Comparison of ENCODE assay signal across 11 cellular contexts in genomic region chr11:35088226-35088625, GRCh38. TPM values are rescaled to one million over a fixed set of nuclear protein-coding genes. Genes with fewer than 3 reads are reported as not detected.
DNase-seq lines count a peak whose midpoint lies in the region; ATAC-seq and TF ChIP-seq lines count a peak whose summit lies in the region.
"Had no signal": no experiment of that assay in that cellular context is flagged by ENCODE, and none has a peak within 500 bp of the region (broad histone marks: within the 10 kb centered on the region; RNA-seq: fewer than 3 reads in every experiment).

No MANE protein-coding gene starts in this region.

- TF ChIP-seq CTCF in left lung (IDR thresholded peaks at IDR 0.05): no peak
- TF ChIP-seq CTCF in nephron progenitor cell (IDR thresholded peaks at IDR 0.05): no peak

- ATAC-seq in T-helper 17 cell: no peak
- no peak for ATAC-seq in left lung

- H3K27me3 ChIP-seq in left lung: no peaks in the 10 kb centered on the region

- H3K4me1 Mint-ChIP-seq in activated naive CD4-positive, alpha-beta T cell treated with anti-CD3 and anti-CD28 coated beads, Interleukin-2, amount 50 U/mL, for 24 hours: peaks cover 87% of the 10 kb centered on the region
- peaks cover 46% of the 10 kb centered on the region for H3K4me1 Mint-ChIP-seq in T-helper 17 cell
- peaks cover 69% of the 10 kb centered on the region for H3K4me1 Mint-ChIP-seq in stimulated activated naive CD8-positive, alpha-beta T cell treated with anti-CD3 and anti-CD28 coated beads, Interleukin-15, Interleukin-2, amounts not matched to agents 100 ng/mL and 50 ng/mL, for 24 hours (ENCODE audit: low read depth)
- H3K4me1 Mint-ChIP-seq in nephron progenitor cell: peaks cover 5% of the 10 kb centered on the region

- intact Hi-C loops in left lung (cut with DNase I): no loop called here

- no peaks in the 10 kb centered on the region for H3K27me3 Mint-ChIP-seq in activated naive CD4-positive, alpha-beta T cell treated with anti-CD3 and anti-CD28 coated beads, Interleukin-2, amount 50 U/mL, for 24 hours
- no peaks in the 10 kb centered on the region for H3K27me3 Mint-ChIP-seq in T-helper 17 cell
- peaks cover 4% of the 10 kb centered on the region for H3K27me3 Mint-ChIP-seq in stimulated activated naive CD8-positive, alpha-beta T cell treated with anti-CD3 and anti-CD28 coated beads, Interleukin-15, Interleukin-2, amounts not matched to agents 100 ng/mL and 50 ng/mL, for 24 hours
- H3K27me3 Mint-ChIP-seq in nephron progenitor cell (ENCODE audit: low read depth, poor library complexity): peaks cover 2% of the 10 kb centered on the region

- H3K9me3 ChIP-seq in T-helper 17 cell (ENCODE audit: control insufficient read depth, low read length, poor library complexity, severe bottlenecking): no peaks in the 10 kb centered on the region
- H3K9me3 ChIP-seq in left lung: no peaks in the 10 kb centered on the region

- peaks cover 8% of the 10 kb centered on the region for H3K36me3 Mint-ChIP-seq in activated naive CD4-positive, alpha-beta T cell treated with anti-CD3 and anti-CD28 coated beads, Interleukin-2, amount 50 U/mL, for 24 hours
- H3K36me3 Mint-ChIP-seq in T-helper 17 cell (ENCODE audit: low read depth) (no peaks in the 10 kb centered on the region), nephron progenitor cell (ENCODE audit: low read depth) (peaks cover 5% of the 10 kb centered on the region)
- no peaks in the 10 kb centered on the region for H3K36me3 Mint-ChIP-seq in stimulated activated naive CD8-positive, alpha-beta T cell treated with anti-CD3 and anti-CD28 coated beads, Interleukin-15, Interleukin-2, amounts not matched to agents 100 ng/mL and 50 ng/mL, for 24 hours (ENCODE audit: low read depth)

- H3K4me3 ChIP-seq in left lung: no peak overlapping the region

- peak overlapping the region; percentile 68 for H3K4me3 Mint-ChIP-seq in activated naive CD4-positive, alpha-beta T cell treated with anti-CD3 and anti-CD28 coated beads, Interleukin-2, amount 50 U/mL, for 24 hours
- H3K4me3 Mint-ChIP-seq in T-helper 17 cell (no peak overlapping the region), nephron progenitor cell (no peak overlapping the region)
- peak overlapping the region; percentile 58 for H3K4me3 Mint-ChIP-seq in stimulated activated naive CD8-positive, alpha-beta T cell treated with anti-CD3 and anti-CD28 coated beads, Interleukin-15, Interleukin-2, amounts not matched to agents 100 ng/mL and 50 ng/mL, for 24 hours

- H3K27ac Mint-ChIP-seq in activated naive CD4-positive, alpha-beta T cell treated with anti-CD3 and anti-CD28 coated beads, Interleukin-2, amount 50 U/mL, for 24 hours: peak overlapping the region; percentile 15
- H3K27ac Mint-ChIP-seq in T-helper 17 cell: peak overlapping the region; percentile 99
- H3K27ac Mint-ChIP-seq in stimulated activated naive CD8-positive, alpha-beta T cell treated with anti-CD3 and anti-CD28 coated beads, Interleukin-15, Interleukin-2, amounts not matched to agents 100 ng/mL and 50 ng/mL, for 24 hours: peak overlapping the region; percentile 78
- H3K27ac Mint-ChIP-seq in nephron progenitor cell: no peak overlapping the region

- H3K27ac ChIP-seq in left lung: peak overlapping the region; percentile 41 to 59
- H3K27ac ChIP-seq: KMS-11 had no signal

- H3K4me1 ChIP-seq in left lung: peaks cover 9 to 32% of the 10 kb centered on the region in 2 donors

- no peaks in the 10 kb centered on the region for H3K36me3 ChIP-seq in left lung

- no peak for DNase-seq in activated naive CD4-positive, alpha-beta T cell (lab: John Stamatoyannopoulos, UW)
- DNase-seq in T-helper 17 cell (no peak), left lung (no peak), DMS 273 treated with DMSO at 0.1 percent for 48 hours (lab: John Stamatoyannopoulos, UW) (no peak), NCI-H1417 treated with DMSO at 0.1 percent for 48 hours (lab: John Stamatoyannopoulos, UW) (no peak), nephron progenitor cell (no peak)
- DNase-seq: caudate nucleus, RPMI8226 had no signal

- H3K9me3 Mint-ChIP-seq in activated naive CD4-positive, alpha-beta T cell treated with anti-CD3 and anti-CD28 coated beads, Interleukin-2, amount 50 U/mL, for 24 hours: no peaks in the 10 kb centered on the region
- peaks cover 8% of the 10 kb centered on the region for H3K9me3 Mint-ChIP-seq in stimulated activated naive CD8-positive, alpha-beta T cell treated with anti-CD3 and anti-CD28 coated beads, Interleukin-15, Interleukin-2, amounts not matched to agents 100 ng/mL and 50 ng/mL, for 24 hours
- peaks cover 17% of the 10 kb centered on the region for H3K9me3 Mint-ChIP-seq in nephron progenitor cell

RNA-seq across cellular contexts. Expression of gene CD44, which starts 50.7 kb away (rescaled TPM):
- total RNA-seq in T-helper 17 cell (1,000 to 10,000 TPM; 1,118 to 1,497 TPM), left lung (100 to 1,000 TPM; 479 to 693 TPM)

Comparison
In these comparisons a context has a peak if more than half of its experiments do, and no peak if none do; other contexts are left out.
1. H3K4me3 Mint-ChIP-seq: peak in activated naive CD4-positive, alpha-beta T cell treated with anti-CD3 and anti-CD28 coated beads, Interleukin-2, amount 50 U/mL, for 24 hours (single experiment) and stimulated activated naive CD8-positive, alpha-beta T cell treated with anti-CD3 and anti-CD28 coated beads, Interleukin-15, Interleukin-2, amounts not matched to agents 100 ng/mL and 50 ng/mL, for 24 hours (single experiment); none in T-helper 17 cell (single experiment) and nephron progenitor cell (single experiment).